ENCODE assay signal across 34 cellular contexts in genomic region chr2:926259-926780, GRCh38. TPM values are rescaled to one million over a fixed set of nuclear protein-coding genes. Genes with fewer than 3 reads are reported as not detected.
"Had no signal": no experiment of that assay in that cellular context is flagged by ENCODE, and none has a peak within 500 bp of the region (broad histone marks: within the 10 kb centered on the region; RNA-seq: fewer than 3 reads in every experiment).

No MANE protein-coding gene starts in this region.

- DNase-seq: activated CD4-positive, alpha-beta memory T cell treated with anti-CD3 and anti-CD28 coated beads, Interleukin-2, amount 10 ng/mL, durations not matched to agents 7 days and 5 days; activated CD4-positive, alpha-beta T cell treated with anti-CD3 and anti-CD28 coated beads for 1 hour; activated CD4-positive, alpha-beta T cell treated with anti-CD3 and anti-CD28 coated beads for 48 hours; activated CD4-positive, CD25-positive, alpha-beta regulatory T cell; activated CD8-positive, alpha-beta memory T cell treated with anti-CD3 and anti-CD28 coated beads for 24 hours; activated CD8-positive, alpha-beta memory T cell treated with anti-CD3 and anti-CD28 coated beads, Interleukin-2, amount 10 ng/mL, durations not matched to agents 7 days and 5 days; activated CD8-positive, alpha-beta memory T cell treated with anti-CD3 and anti-CD28 coated beads, Interleukin-2, amount 50 U/mL, for 48 hours; activated effector memory CD4-positive, alpha-beta T cell treated with Interleukin-2 at 50 U/mL for 16 hours; activated naive CD4-positive, alpha-beta T cell treated with anti-CD3 and anti-CD28 coated beads, Interleukin-2, amount 10 ng/mL, durations not matched to agents 7 days and 5 days; activated naive CD8-positive, alpha-beta T cell treated with anti-CD3 and anti-CD28 coated beads, Interleukin-2, amount 50 U/mL, for 24 hours; activated T-cell treated with anti-CD3 and anti-CD28 coated beads, Interleukin-2, amount 50 U/mL, for 48 hours; amygdala; Kasumi-1; KG1; MM.1S; MV-4-11; NCI-H1092; NCI-H1436 treated with DMSO at 0.1 percent for 48 hours; NCI-H1694 treated with DMSO at 0.1 percent for 48 hours; NCI-H2029; NCI-H345; NCI-H524 treated with DMSO at 0.1 percent for 48 hours; NK-92 treated with Interleukin-12 subunit alpha and Interleukin-12 subunit beta, amount 100 ng/mL, for 24 hours; PC-3; Peyer's patch; RPMI8226; SW 1271; T-helper 1 cell; T-helper 2 cell; T-helper 9 cell had no signal

- H3K36me3 ChIP-seq: ascending aorta, cardiac muscle cell, Peyer's patch had no signal

- H3K9me3 ChIP-seq: ascending aorta had no signal

- ATAC-seq: activated CD8-positive, alpha-beta memory T cell treated with anti-CD3 and anti-CD28 coated beads, Interleukin-2, amount 10 ng/mL, durations not matched to agents 7 days and 5 days; activated naive CD8-positive, alpha-beta T cell treated with anti-CD3 and anti-CD28 coated beads, Interleukin-2, amount 50 U/mL, for 24 hours; PC-3 had no signal

- H3K27me3 ChIP-seq: ascending aorta, Peyer's patch had no signal

- H3K4me1 ChIP-seq: ascending aorta, Peyer's patch had no signal

- H3K4me3 ChIP-seq: ascending aorta, cardiac muscle cell, Peyer's patch had no signal

- H3K27ac ChIP-seq: ascending aorta, cardiac muscle cell, Peyer's patch, VCaP had no signal

RNA-seq across cellular contexts. Expression of gene SNTG2, which starts 24.3 kb away (rescaled TPM):
- total RNA-seq: NCI-H460, PC-3 had no signal
